20 cellular contexts compared by ENCODE assay signal in the genomic region with DNA sequence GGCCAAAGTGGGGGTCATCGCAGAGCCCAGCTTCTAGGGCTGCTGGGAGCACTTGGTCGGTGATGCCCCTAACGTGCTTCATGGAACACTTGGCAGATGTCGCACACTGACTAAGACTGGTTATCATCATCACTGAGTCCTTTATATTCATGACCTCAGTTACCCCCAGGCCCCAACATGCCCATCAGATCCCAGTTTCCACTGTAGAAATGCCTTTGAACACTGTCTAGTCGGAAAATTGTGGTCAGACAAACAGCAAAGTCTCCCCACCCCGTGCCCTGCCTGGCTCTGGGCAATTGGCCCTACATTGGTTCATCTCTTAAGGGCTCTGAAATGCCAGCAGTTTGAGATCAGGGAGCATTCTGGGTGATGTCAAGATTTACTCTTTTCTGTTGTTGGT. TPM values are rescaled to one million over a fixed set of nuclear protein-coding genes. Genes with fewer than 3 reads are reported as not detected.
DNase-seq lines count a peak whose midpoint lies in the region; ATAC-seq and TF ChIP-seq lines count a peak whose summit lies in the region.
"Had no signal": no experiment of that assay in that cellular context is flagged by ENCODE, and none has a peak within 500 bp of the region (broad histone marks: within the 10 kb centered on the region; RNA-seq: fewer than 3 reads in every experiment).

No MANE protein-coding gene starts in this region.

- no peak overlapping the region for H2AK5ac ChIP-seq in trophoblast cell (ENCODE audit: low read length)

- no peak overlapping the region for H4K8ac ChIP-seq in trophoblast cell (ENCODE audit: low read depth, low read length)

- no peaks in the 10 kb centered on the region for H3K36me3 ChIP-seq in esophagus muscularis mucosa
- H3K36me3 ChIP-seq in trophoblast cell (ENCODE audit: control insufficient read depth in 1 of 2, insufficient read depth in 2 of 2, low read length in 2 of 2): no peaks in the 10 kb centered on the region
- H3K36me3 ChIP-seq: adrenal gland had no signal

- 72% methylated on average over 5 of the region's 6 CpGs for WGBS in esophagus muscularis mucosa
- no CpG with 5 or more reads among the region's 6 CpGs for WGBS in trophoblast cell (ENCODE audit: extremely low coverage, insufficient coverage, insufficient read length)

- no peak overlapping the region for H2BK5ac ChIP-seq in trophoblast cell (ENCODE audit: low read depth, low read length, poor library complexity)

- H2BK120ac ChIP-seq in trophoblast cell (ENCODE audit: insufficient read depth, low read length, poor library complexity): no peak overlapping the region

- H3K14ac ChIP-seq in trophoblast cell (ENCODE audit: low read length): no peak overlapping the region

- H3K4me3 ChIP-seq in esophagus muscularis mucosa (no peak overlapping the region), trophoblast cell (ENCODE audit: low read depth, low read length) (no peak overlapping the region)
- H3K4me3 ChIP-seq: adrenal gland had no signal

- no peak overlapping the region for H3K4me2 ChIP-seq in trophoblast cell (ENCODE audit: low read length)

- TF ChIP-seq POLR2A in esophagus muscularis mucosa (IDR thresholded peaks at IDR 0.05; ENCODE audit: low read depth): no peak

- peaks cover 7% of the 10 kb centered on the region for H3K79me1 ChIP-seq in trophoblast cell (ENCODE audit: low read length)

- no peak overlapping the region for H2AFZ ChIP-seq in trophoblast cell (ENCODE audit: insufficient read depth, low read length, poor library complexity)

- H3K18ac ChIP-seq in trophoblast cell (ENCODE audit: low read length): no peak overlapping the region

- TF ChIP-seq EP300 in esophagus muscularis mucosa (IDR thresholded peaks at IDR 0.05): no peak

- H3K27me3 ChIP-seq in esophagus muscularis mucosa (no peaks in the 10 kb centered on the region), trophoblast cell (ENCODE audit: insufficient read depth, low read length) (no peaks in the 10 kb centered on the region)
- H3K27me3 ChIP-seq: adrenal gland had no signal

- no peak overlapping the region for H3K9ac ChIP-seq in trophoblast cell (ENCODE audit: low read length)

- no peaks in the 10 kb centered on the region for H3K79me2 ChIP-seq in trophoblast cell (ENCODE audit: control insufficient read depth, insufficient read depth, low read length, poor library complexity)

- no peaks in the 10 kb centered on the region for H3K9me3 ChIP-seq in esophagus muscularis mucosa
- peaks cover 4% of the 10 kb centered on the region for H3K9me3 ChIP-seq in trophoblast cell (ENCODE audit: insufficient read depth, low read depth, low read length)
- H3K9me3 ChIP-seq: adrenal gland had no signal

- no peak overlapping the region for H2BK12ac ChIP-seq in trophoblast cell (ENCODE audit: low read length)

- DNase-seq in AG08395 (ENCODE audit: low spot score) (peak; percentile 72), EH (ENCODE audit: low read depth) (peak; percentile 29), esophagus muscularis mucosa (ENCODE audit: extremely low spot score) (no peak), trophoblast cell (no peak), NCI-H187 treated with DMSO at 0.1 percent for 48 hours (lab: John Stamatoyannopoulos, UW) (no peak)
- DNase-seq in stimulated activated CD4-positive, alpha-beta T cell treated with anti-CD3 and anti-CD28 coated beads, Interleukin-4, amount 100 ng/mL, for 24 hours: no peak
- DNase-seq: adrenal gland; CD8-positive, alpha-beta T cell; GOT3; KBM-7; kidney; NCI-H146; NCI-H748 treated with DMSO at 0.1 percent for 48 hours; OCI-M1; SIG-M5; small intestine; substantia nigra; T-cell had no signal

- no peak overlapping the region for H3K4ac ChIP-seq in trophoblast cell (ENCODE audit: low read depth, low read length)

- peaks cover 54 to 80% (median 75%) of the 10 kb centered on the region in 4 donors for H3K4me1 ChIP-seq in esophagus muscularis mucosa
- H3K4me1 ChIP-seq in trophoblast cell (ENCODE audit: control insufficient read depth in 1 of 2, insufficient read depth in 2 of 2, low read length in 2 of 2): peaks cover 34 to 50% of the 10 kb centered on the region in 2 experiments

- H4K91ac ChIP-seq in trophoblast cell (ENCODE audit: low read depth, low read length): no peak overlapping the region

- no peak for TF ChIP-seq CTCF in esophagus muscularis mucosa (IDR thresholded peaks at IDR 0.05)

- no peak overlapping the region for H4K12ac ChIP-seq in trophoblast cell (ENCODE audit: low read depth, low read length)

- no peak overlapping the region for H3K23ac ChIP-seq in trophoblast cell (ENCODE audit: low read length)

- H3K27ac ChIP-seq in esophagus muscularis mucosa (replicated peaks in 1 of 4) (peak overlapping the region; percentile 85 to 92 (median 88)), trophoblast cell (ENCODE audit: low read depth, low read length) (peak overlapping the region; percentile 14)

- ATAC-seq in HG02884 (IDR thresholded peaks at IDR 0.05; ENCODE audit: unreplicated experiment): no peak
- ATAC-seq: CD8-positive, alpha-beta T cell; natural killer cell treated with Interleukin-12 subunit alpha and Interleukin-12 subunit beta and Interleukin-15 and Interleukin-18, amount 100 ng/mL, for 72 hours; T-cell had no signal

- intact Hi-C loops in esophagus muscularis mucosa (cut with DNase I): no loop called here

RNA-seq across cellular contexts. Expression of gene NKD1, which starts 51.3 kb away (rescaled TPM):
- 10 to 100 TPM; 37.1 to 87.8 (median 54.1) TPM for total RNA-seq in esophagus muscularis mucosa
- polyA plus RNA-seq in trophoblast cell (2013): 4.0 and 4.5 TPM in 2 replicates

Comparison
In these comparisons a context has a peak if more than half of its experiments do, and no peak if none do; other contexts are left out.
1. DNase-seq: peak in AG08395 (single experiment) and EH (single experiment); none in esophagus muscularis mucosa (single experiment), trophoblast cell (0 of 2), stimulated activated CD4-positive, alpha-beta T cell treated with anti-CD3 and anti-CD28 coated beads, Interleukin-4, amount 100 ng/mL, for 24 hours (single experiment) and NCI-H187 treated with DMSO at 0.1 percent for 48 hours (single experiment).